8 cellular contexts compared by ENCODE assay signal in the genomic region with DNA sequence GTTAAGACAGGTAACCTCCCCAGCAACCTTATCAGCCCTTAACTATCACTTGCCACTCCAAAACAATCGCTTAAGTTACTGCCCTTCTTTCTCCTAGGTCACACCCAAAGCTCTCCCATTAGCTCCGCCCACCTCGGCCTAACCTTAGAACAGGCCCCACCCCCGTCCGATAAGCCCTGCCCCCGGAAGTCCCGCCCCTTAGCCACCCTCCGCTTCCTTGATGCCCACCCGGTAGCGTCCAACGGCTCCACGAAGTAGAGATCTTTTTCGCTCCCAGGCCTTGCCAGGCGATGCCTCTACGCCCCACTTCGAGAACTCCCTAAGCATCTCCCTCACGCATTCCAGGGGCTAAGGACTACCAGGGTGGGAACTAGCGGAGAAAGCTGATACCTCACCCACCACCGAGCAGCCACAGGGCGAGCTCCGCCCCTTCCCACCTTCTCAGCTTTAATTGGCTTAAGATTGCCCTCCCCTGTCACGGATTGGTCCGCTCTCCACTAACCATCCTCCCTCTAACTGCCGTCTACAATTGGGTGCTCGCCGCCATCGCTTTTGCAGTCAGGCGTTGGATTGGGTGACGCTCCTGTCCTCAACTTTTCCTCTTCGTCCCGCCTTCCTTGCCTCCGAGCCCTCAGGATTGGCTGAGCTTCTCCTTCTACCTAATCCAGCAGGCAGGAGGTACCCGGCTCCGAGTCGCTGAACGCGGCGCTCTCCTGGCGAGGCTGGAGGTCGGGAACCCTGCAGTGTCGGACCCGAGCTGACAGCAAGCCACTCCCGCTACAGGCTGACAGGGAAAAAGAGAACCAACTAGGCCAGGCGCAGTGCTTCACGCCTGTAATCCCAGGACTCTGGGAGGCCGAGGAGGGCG. TPM values are rescaled to one million over a fixed set of nuclear protein-coding genes. Genes with fewer than 3 reads are reported as not detected.
DNase-seq lines count a peak whose midpoint lies in the region; ATAC-seq and TF ChIP-seq lines count a peak whose summit lies in the region.

TSS of gene ZBTB3 (minus strand) at position 425 of the 868 bp plus-strand sequence. CDS start 496 bp downstream, outside the sequence.

- H3K27me3 Mint-ChIP-seq in GM23338 (ENCODE audit: insufficient read depth, low read depth, poor library complexity), result peaks cover 19% of the 10 kb centered on the region
- H3K27me3 Mint-ChIP-seq in activated T-helper 17 cell treated with anti-CD3 and anti-CD28 coated beads, Interleukin-2, amount 50 U/mL, for 72 hours, result no peaks in the 10 kb centered on the region
- H3K27me3 Mint-ChIP-seq in natural killer cell (ENCODE audit: low read depth in 2 of 2), result no peaks in the 10 kb centered on the region

- intact Hi-C loops in natural killer cell (cut with micrococcal nuclease), result loop anchor here (1.0 to 2.0 kb wide), 4 partner anchors 7 to 45 kb away; partner anchors contain the start of genes HNRNPUL2, POLR2G and TMEM179B

- H3K4me2 ChIP-seq in DOHH2 (ENCODE audit: low read length), result peak within 1 kb of the TSS; percentile 92
- H3K4me2 ChIP-seq in GM23338, result peak within 1 kb of the TSS; percentile 71

- TF ChIP-seq CTCF in DOHH2 (IDR thresholded peaks at IDR 0.05; ENCODE audit: low read depth, low read length, poor library complexity, severe bottlenecking) (no peak), GM23338 (conservative IDR thresholded peaks at IDR 0.05; ENCODE audit: low read depth in 2 of 2) (no peak), natural killer cell (IDR thresholded peaks at IDR 0.05) (no peak)

- H3K4me1 ChIP-seq in DOHH2 (ENCODE audit: control insufficient read depth, low read length) (peaks cover 14% of the 10 kb centered on the region), GM23338 (ENCODE audit: insufficient read depth) (peaks cover 30% of the 10 kb centered on the region)

- H3K27me3 ChIP-seq in DOHH2 (ENCODE audit: control insufficient read depth, low read length) (no peaks in the 10 kb centered on the region), GM23338 (ENCODE audit: insufficient read depth) (no peaks in the 10 kb centered on the region)

- H3K4me3 Mint-ChIP-seq in GM23338, result peak within 1 kb of the TSS; percentile 98
- H3K4me3 Mint-ChIP-seq in activated T-helper 17 cell treated with anti-CD3 and anti-CD28 coated beads, Interleukin-2, amount 50 U/mL, for 72 hours, result peak within 1 kb of the TSS; percentile 86
- peak within 1 kb of the TSS; percentile 96 for H3K4me3 Mint-ChIP-seq in natural killer cell

- H3K9me2 ChIP-seq in DOHH2 (replicated peaks; ENCODE audit: control insufficient read depth, low read length), result no peaks in the 10 kb centered on the region
- H3K9me2 ChIP-seq in GM23338 (ENCODE audit: insufficient read depth), result no peaks in the 10 kb centered on the region

- peak within 1 kb of the TSS; percentile 93 for H3K4me3 ChIP-seq in DOHH2 (ENCODE audit: low read length)
- peak within 1 kb of the TSS; percentile 69 for H3K4me3 ChIP-seq in GM23338

- H3K9me3 Mint-ChIP-seq in GM23338 (peaks cover 2% of the 10 kb centered on the region; the same call in 1 of the 3 replicates), natural killer cell (no peaks in the 10 kb centered on the region)
- H3K9me3 Mint-ChIP-seq in activated T-helper 17 cell treated with anti-CD3 and anti-CD28 coated beads, Interleukin-2, amount 50 U/mL, for 72 hours, result no peaks in the 10 kb centered on the region

- H2AFZ ChIP-seq in GM23338, result no peak within 1 kb of the TSS

- peak within 1 kb of the TSS; percentile 97 for H3K27ac Mint-ChIP-seq in GM23338
- peak within 1 kb of the TSS; percentile 95 for H3K27ac Mint-ChIP-seq in activated T-helper 17 cell treated with anti-CD3 and anti-CD28 coated beads, Interleukin-2, amount 50 U/mL, for 72 hours
- H3K27ac Mint-ChIP-seq in natural killer cell, result peak within 1 kb of the TSS; percentile 91 to 96

- peaks cover 25% of the 10 kb centered on the region for H3K4me1 Mint-ChIP-seq in GM23338
- H3K4me1 Mint-ChIP-seq in activated T-helper 17 cell treated with anti-CD3 and anti-CD28 coated beads, Interleukin-2, amount 50 U/mL, for 72 hours, result peaks cover 7% of the 10 kb centered on the region
- H3K4me1 Mint-ChIP-seq in natural killer cell, result peaks cover 9 to 10% of the 10 kb centered on the region in 2 donors

- no peaks in the 10 kb centered on the region for H3K9me3 ChIP-seq in DOHH2 (ENCODE audit: control insufficient read depth, insufficient read depth, low read length)

- peak; percentile 91 for ATAC-seq in GM23338
- ATAC-seq in activated T-helper 17 cell treated with anti-CD3 and anti-CD28 coated beads, Interleukin-2, amount 50 U/mL, for 72 hours (replicated peaks), result peak; percentile 98
- ATAC-seq in natural killer cell, result peak; percentile 92 to 98 (median 94)

- H3K79me2 ChIP-seq in DOHH2 (ENCODE audit: control insufficient read depth, low read length), result peaks cover 18% of the 10 kb centered on the region
- H3K79me2 ChIP-seq in GM23338 (replicated peaks; ENCODE audit: insufficient read depth), result peaks cover 75% of the 10 kb centered on the region

- peaks cover 3% of the 10 kb centered on the region; the same call in 1 of the 2 replicates for H3F3A ChIP-seq in DOHH2 (ENCODE audit: control insufficient read depth, insufficient read depth)
- H3F3A ChIP-seq in GM23338 (replicated peaks; ENCODE audit: low read depth), result peaks cover 42% of the 10 kb centered on the region

- DNase-seq in GM23338 (ENCODE audit: low spot score) (peak; percentile 100), LHCN-M2 (ENCODE audit: low read depth) (peak; percentile 99), RPMI8226 (peak; percentile 100), fibroblast of peridontal ligament (ENCODE audit: extremely low read depth) (peak; percentile 99), natural killer cell (peak; percentile 93)
- peak; percentile 97 for DNase-seq in stimulated activated naive CD4-positive, alpha-beta T cell treated with Interleukin-2 at 50 U/mL for 16 hours (lab: John Stamatoyannopoulos, UW)

- H3K27ac ChIP-seq in DOHH2 (ENCODE audit: low read depth, low read length), result peak within 1 kb of the TSS; percentile 77
- H3K27ac ChIP-seq in GM23338 (ENCODE audit: low read depth), result peak within 1 kb of the TSS; percentile 86

- H3K36me3 ChIP-seq in DOHH2 (ENCODE audit: control insufficient read depth, low read length) (peaks cover 12% of the 10 kb centered on the region), GM23338 (ENCODE audit: insufficient read depth) (peaks cover 40% of the 10 kb centered on the region)

- no peaks in the 10 kb centered on the region for H4K20me1 ChIP-seq in DOHH2 (ENCODE audit: control insufficient read depth, insufficient read depth, low read depth, low read length)
- peaks cover 39% of the 10 kb centered on the region for H4K20me1 ChIP-seq in GM23338 (replicated peaks; ENCODE audit: insufficient read depth)

- peaks cover 68% of the 10 kb centered on the region for H3K36me3 Mint-ChIP-seq in GM23338 (ENCODE audit: low read depth)
- H3K36me3 Mint-ChIP-seq in activated T-helper 17 cell treated with anti-CD3 and anti-CD28 coated beads, Interleukin-2, amount 50 U/mL, for 72 hours (ENCODE audit: low read depth), result peaks cover 14% of the 10 kb centered on the region
- H3K36me3 Mint-ChIP-seq in natural killer cell, result no peaks in the 10 kb centered on the region

TF ChIP-seq in GM23338, 12 proteins besides CTCF, POLR2A, EP300 and RAD21:
- TF ChIP-seq ETS1 (IDR thresholded peaks at IDR 0.05), result peak; percentile 52
- no peak for TF ChIP-seq ZNF331 (CRISPR knock-in tag; IDR thresholded peaks at IDR 0.05; ENCODE audit: low read depth)
- peak; percentile 93 for TF ChIP-seq POLR2AphosphoS5 (IDR thresholded peaks at IDR 0.05; ENCODE audit: low read depth)
- peak; percentile 46; the same call in 1 of the 2 replicates for TF ChIP-seq CREB1 (CRISPR knock-in tag; IDR thresholded peaks at IDR 0.05; ENCODE audit: low read depth)
TF ChIP-seq in GM23338: peak in this region for 3.

RNA-seq across cellular contexts. Expression of gene ZBTB3, which starts in this region (rescaled TPM):
- 82.6 and 91.7 TPM in 2 replicates for total RNA-seq in GM23338 (2014; rRNA removed; shearing (Covaris generic))
- polyA plus RNA-seq in GM23338 (2016; fragmentation: Nextera tagmentation; extraction: Ambion mirVana), result 47.8 and 52.2 TPM in 2 replicates
- total RNA-seq in LHCN-M2 (2014; rRNA removed) (6.7 and 9.2 TPM in 2 replicates), natural killer cell (1 to 10 TPM; 5.4 to 9.6 (median 8.8) TPM)
- 3.2 TPM for polyA plus RNA-seq in LHCN-M2 (2012)
- total RNA-seq in activated T-helper 17 cell treated with anti-CD3 and anti-CD28 coated beads, Interleukin-2, amount 50 U/mL, for 72 hours, result 10 to 100 TPM; 12.8 to 13.9 TPM

Comparison
In these comparisons a context has a peak if more than half of its experiments do, and no peak if none do; other contexts are left out.
1. Peak in every context shown above with its lines: DNase-seq, ATAC-seq, H3K4me3 ChIP-seq and H3K27ac ChIP-seq.